Comparison of ENCODE assay signal across 17 cellular contexts in the genomic region with DNA sequence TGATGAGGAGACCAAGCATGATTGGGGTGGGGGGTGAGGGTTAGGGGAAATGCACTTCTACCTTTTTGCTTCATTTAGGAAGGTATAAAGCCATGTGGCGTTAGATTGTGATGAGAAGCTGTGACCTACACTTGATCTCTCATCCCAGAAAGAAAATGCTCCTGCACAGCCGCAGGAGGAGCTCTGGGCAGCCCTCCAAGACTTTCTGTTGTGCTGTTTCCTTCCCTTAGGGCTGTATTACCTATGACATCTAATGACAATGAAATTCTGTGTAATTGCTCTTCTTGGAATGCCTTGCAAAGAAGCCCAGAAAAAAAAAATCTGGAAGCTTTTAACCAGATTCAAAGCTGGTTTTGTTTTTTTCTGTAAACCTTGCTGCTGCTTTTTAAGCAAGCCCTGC.
"Had no signal": no experiment of that assay in that cellular context is flagged by ENCODE, and none has a peak within 500 bp of the region (broad histone marks: within the 10 kb centered on the region; RNA-seq: fewer than 3 reads in every experiment).

No MANE protein-coding gene starts in this region.

- ATAC-seq: gastrocnemius medialis; heart right ventricle; left lung; stimulated activated naive CD8-positive, alpha-beta T cell treated with anti-CD3 and anti-CD28 coated beads, Interleukin-15, Interleukin-2, amounts not matched to agents 100 U/mL and 50 U/mL, for 24 hours had no signal

- H3K4me3 ChIP-seq: ascending aorta, cardiac muscle cell, gastrocnemius medialis, heart right ventricle, left lung, suprapubic skin, upper lobe of left lung had no signal

- H3K27me3 ChIP-seq: ascending aorta, cardiac muscle cell, gastrocnemius medialis, left lung, suprapubic skin, upper lobe of left lung had no signal

- H3K4me1 ChIP-seq: ascending aorta, gastrocnemius medialis, heart right ventricle, left lung, suprapubic skin, upper lobe of left lung had no signal

- H3K27ac Mint-ChIP-seq: activated T-cell treated with anti-CD3 and anti-CD28 coated beads, Interleukin-2, amount 50 U/mL, for 24 hours; memory B cell; nephron had no signal

- H3K36me3 ChIP-seq: ascending aorta, cardiac muscle cell, gastrocnemius medialis had no signal

- H3K9me3 ChIP-seq: ascending aorta, gastrocnemius medialis, heart right ventricle, left lung, suprapubic skin, upper lobe of left lung had no signal

- H3K4me3 Mint-ChIP-seq: activated naive CD8-positive, alpha-beta T cell treated with anti-CD3 and anti-CD28 coated beads, Interleukin-2, amount 10 ng/mL, durations not matched to agents 7 days and 5 days; activated T-cell treated with anti-CD3 and anti-CD28 coated beads, Interleukin-2, amount 50 U/mL, for 24 hours; memory B cell; nephron had no signal

- DNase-seq: activated CD4-positive, CD25-positive, alpha-beta regulatory T cell; activated effector memory CD4-positive, alpha-beta T cell treated with Interleukin-2 at 50 U/mL for 16 hours; activated naive CD8-positive, alpha-beta T cell treated with anti-CD3 and anti-CD28 coated beads, Interleukin-2, amount 10 ng/mL, durations not matched to agents 7 days and 5 days; activated T-cell treated with anti-CD3 and anti-CD28 coated beads, Interleukin-2, amount 50 U/mL, for 24 hours; gastrocnemius medialis; heart right ventricle; islet precursor cell; left lung; stimulated activated CD4-positive, alpha-beta T cell treated with anti-CD3 and anti-CD28 coated beads, Interleukin-2, amount 100 ng/mL, for 48 hours; stimulated activated naive CD8-positive, alpha-beta T cell treated with anti-CD3 and anti-CD28 coated beads, Interleukin-15, Interleukin-2, amounts not matched to agents 100 U/mL and 50 U/mL, for 24 hours; T-helper 2 cell; upper lobe of left lung had no signal

- H3K4me1 Mint-ChIP-seq: nephron had no signal

- H3K9me3 Mint-ChIP-seq: activated naive CD8-positive, alpha-beta T cell treated with anti-CD3 and anti-CD28 coated beads, Interleukin-2, amount 10 ng/mL, durations not matched to agents 7 days and 5 days; activated T-cell treated with anti-CD3 and anti-CD28 coated beads, Interleukin-2, amount 50 U/mL, for 24 hours; memory B cell; nephron had no signal

- H3K27me3 Mint-ChIP-seq: activated naive CD8-positive, alpha-beta T cell treated with anti-CD3 and anti-CD28 coated beads, Interleukin-2, amount 10 ng/mL, durations not matched to agents 7 days and 5 days; memory B cell had no signal

- H3K27ac ChIP-seq: ascending aorta, cardiac muscle cell, gastrocnemius medialis, heart right ventricle, left lung, suprapubic skin, upper lobe of left lung had no signal
